ENCODE assay signal across 2 cellular contexts in genomic region chr15:90871097-90871715, GRCh38.
TF ChIP-seq lines count a peak whose summit lies in the region.

No MANE protein-coding gene starts in this region.

TF ChIP-seq in HCT116, 20 proteins besides CTCF, POLR2A, EP300 and RAD21:
- TF ChIP-seq ATF3 (IDR thresholded peaks at IDR 0.05) (no peak), POLR2AphosphoS5 (IDR thresholded peaks at IDR 0.05; ENCODE audit: low read depth, low read length) (peak; percentile 8), ZFX (IDR thresholded peaks at IDR 0.05) (peak; percentile 16; the same call in 1 of the 2 replicates)

TF ChIP-seq in H1, 55 proteins besides CTCF, POLR2A, EP300 and RAD21:
- TF ChIP-seq E2F6 (IDR thresholded peaks at IDR 0.05): no peak
- TF ChIP-seq KDM4A (IDR thresholded peaks at IDR 0.05; ENCODE audit: low read depth, low read length, severe bottlenecking): peak; percentile 86
- TF ChIP-seq PHF8 (conservative IDR thresholded peaks at IDR 0.05; ENCODE audit: low read depth, low read length): peak; percentile 42; the same call in 1 of the 2 replicates
- peak; percentile 34; the same call in 1 of the 2 replicates for TF ChIP-seq TAF1 (IDR thresholded peaks at IDR 0.05; ENCODE audit: low read depth, low read length)
- peak; percentile 17 for TF ChIP-seq ASH2L (IDR thresholded peaks at IDR 0.05; ENCODE audit: low read length)
- TF ChIP-seq HDAC2 (IDR thresholded peaks at IDR 0.05; ENCODE audit: borderline replicate concordance in 1 of 2, low read depth in 2 of 2, low read length in 2 of 2): peak in 1 of 2 experiments; percentile 39; a peak in 1 of 4 replicates
- TF ChIP-seq TBP (IDR thresholded peaks at IDR 0.05; ENCODE audit: low read depth, low read length): peak; percentile 28; the same call in 1 of the 2 replicates
- TF ChIP-seq EGR1 (IDR thresholded peaks at IDR 0.05; ENCODE audit: borderline replicate concordance, low read depth, low read length): no peak
- TF ChIP-seq SIN3A (conservative IDR thresholded peaks at IDR 0.05 in 1 of 2, IDR thresholded peaks at IDR 0.05 in 1 of 2; ENCODE audit: low read depth in 1 of 2, low read length in 2 of 2): 0 out of 4 replicates have a peak, but pooled peaks of 1 of the 2 experiments have one; percentile 46
